ENCODE assay signal across 9 cellular contexts in genomic region chr1:23745515-23745914, GRCh38. TPM values are rescaled to one million over a fixed set of nuclear protein-coding genes. Genes with fewer than 3 reads are reported as not detected.
DNase-seq lines count a peak whose midpoint lies in the region; TF ChIP-seq lines count a peak whose summit lies in the region.
"Had no signal": no experiment of that assay in that cellular context is flagged by ENCODE, and none has a peak within 500 bp of the region (broad histone marks: within the 10 kb centered on the region; RNA-seq: fewer than 3 reads in every experiment).

No MANE protein-coding gene starts in this region.

- no peaks in the 10 kb centered on the region for H3K27me3 ChIP-seq in OCI-LY3 (ENCODE audit: low read depth, low read length)
- no peaks in the 10 kb centered on the region for H3K27me3 ChIP-seq in osteoblast (ENCODE audit: insufficient read depth, low read length)

- DNase-seq in AG08395 (ENCODE audit: low spot score) (peak; percentile 52), GM10266 (ENCODE audit: extremely low spot score) (peak; percentile 76), cerebellum (ENCODE audit: low spot score) (peak; percentile 63), osteoblast (ENCODE audit: insufficient read length, low spot score, missing footprints) (peak; percentile 94), cortex of kidney (lab: John Stamatoyannopoulos, UW) (no peak), substantia nigra (lab: John Stamatoyannopoulos, UW) (no peak)
- DNase-seq in stimulated activated CD4-positive, alpha-beta T cell treated with anti-CD3 and anti-CD28 coated beads, Interleukin-4, amount 100 ng/mL, for 24 hours: no peak

- H3K9ac ChIP-seq in OCI-LY3 (ENCODE audit: low read length): peak overlapping the region; percentile 92

- peak; percentile 32 for TF ChIP-seq CTCF in GM10266 (IDR thresholded peaks at IDR 0.05; ENCODE audit: control insufficient read depth, insufficient read depth, low read depth, missing control alignments)
- peak; percentile 31 for TF ChIP-seq CTCF in OCI-LY3 (IDR thresholded peaks at IDR 0.05; ENCODE audit: low read depth, low read length)
- TF ChIP-seq CTCF in osteoblast (IDR thresholded peaks at IDR 0.05; ENCODE audit: extremely low read depth, low read depth, low read length): peak; percentile 34

- H3K4me3 ChIP-seq in OCI-LY3 (ENCODE audit: low read length): peak overlapping the region; percentile 91
- no peak overlapping the region for H3K4me3 ChIP-seq in osteoblast (ENCODE audit: insufficient read depth, low read length)
- H3K4me3 ChIP-seq: lung had no signal

- H3K27ac ChIP-seq in OCI-LY3 (ENCODE audit: low read length) (peak overlapping the region; percentile 71), osteoblast (ENCODE audit: low read depth, low read length) (no peak overlapping the region), substantia nigra (ENCODE audit: low read depth, low read length, poor library complexity, severe bottlenecking) (no peak overlapping the region)

- peak overlapping the region; percentile 85 for H3K4me2 ChIP-seq in OCI-LY3 (ENCODE audit: low read length)
- H3K4me2 ChIP-seq in osteoblast (ENCODE audit: insufficient read depth, low read length): peak overlapping the region; percentile 87

- H4K20me1 ChIP-seq in OCI-LY3 (ENCODE audit: insufficient read depth, low read length) (peaks cover 42% of the 10 kb centered on the region), osteoblast (ENCODE audit: insufficient read depth, low read length) (peaks cover 49% of the 10 kb centered on the region)

- H2AFZ ChIP-seq in OCI-LY3 (ENCODE audit: low read depth, low read length) (no peak overlapping the region), osteoblast (ENCODE audit: low read length) (no peak overlapping the region)

- H3K79me2 ChIP-seq in OCI-LY3 (ENCODE audit: low read length) (peaks cover 75% of the 10 kb centered on the region), osteoblast (ENCODE audit: insufficient read depth, low read length) (peaks cover 76% of the 10 kb centered on the region)

- peaks cover 30% of the 10 kb centered on the region for H3K36me3 ChIP-seq in OCI-LY3 (replicated peaks; ENCODE audit: low read depth, low read length)
- peaks cover 6% of the 10 kb centered on the region for H3K36me3 ChIP-seq in osteoblast (ENCODE audit: insufficient read depth, low read length)

- peaks cover 38% of the 10 kb centered on the region for H3K4me1 ChIP-seq in OCI-LY3 (ENCODE audit: low read length)
- peaks cover 34% of the 10 kb centered on the region for H3K4me1 ChIP-seq in osteoblast (ENCODE audit: insufficient read depth, low read length)

- H3K9me3 ChIP-seq in OCI-LY3 (ENCODE audit: insufficient read depth, low read length) (no peaks in the 10 kb centered on the region), osteoblast (ENCODE audit: low read depth, low read length) (no peaks in the 10 kb centered on the region)

RNA-seq across cellular contexts. Expression of gene ELOA, which starts 2.2 kb away (rescaled TPM):
- 18.5 TPM for total RNA-seq in cerebellum
- 41.5 and 42.0 TPM in 2 replicates for total RNA-seq in osteoblast

RNA-seq across cellular contexts. Expression of gene PITHD1, which starts 32.7 kb away (rescaled TPM):
- total RNA-seq in cerebellum (46.5 TPM), osteoblast (29.8 and 31.1 TPM in 2 replicates)

RNA-seq across cellular contexts. Expression of gene LYPLA2, which starts 45.4 kb away (rescaled TPM):
- total RNA-seq in cerebellum: 21.1 TPM
- total RNA-seq in osteoblast: 28.3 and 36.9 TPM in 2 replicates

RNA-seq across cellular contexts. Expression of gene RPL11, which starts 53.9 kb away (rescaled TPM):
- total RNA-seq in cerebellum: 528 TPM
- total RNA-seq in osteoblast: 606 and 693 TPM in 2 replicates

RNA-seq across cellular contexts. Expression of gene GALE, which starts 55.0 kb away (rescaled TPM):
- total RNA-seq in cerebellum (11.9 TPM), osteoblast (11.8 and 13.4 TPM in 2 replicates)

Comparison
In these comparisons a context has a peak if more than half of its experiments do, and no peak if none do; other contexts are left out.
1. DNase-seq: peak in AG08395 (single experiment), GM10266 (single experiment), cerebellum (single experiment) and osteoblast (single experiment); none in cortex of kidney (single experiment), substantia nigra (0 of 49) and stimulated activated CD4-positive, alpha-beta T cell treated with anti-CD3 and anti-CD28 coated beads, Interleukin-4, amount 100 ng/mL, for 24 hours (single experiment).
2. Peak in every context shown above with its lines, with median percentiles within 50 percentile points of each other: CTCF ChIP-seq.